14 cellular contexts compared by ENCODE assay signal in genomic region chr16:23398987-23399805, GRCh38. TPM values are rescaled to one million over a fixed set of nuclear protein-coding genes. Genes with fewer than 3 reads are reported as not detected.
DNase-seq lines count a peak whose midpoint lies in the region; TF ChIP-seq lines count a peak whose summit lies in the region.
"Had no signal": no experiment of that assay in that cellular context is flagged by ENCODE, and none has a peak within 500 bp of the region (broad histone marks: within the 10 kb centered on the region; RNA-seq: fewer than 3 reads in every experiment).

No MANE protein-coding gene starts in this region.

- H3K23ac ChIP-seq in neuronal stem cell (ENCODE audit: low read depth, low read length, poor library complexity): no peak overlapping the region

- H3K79me1 ChIP-seq in neuronal stem cell (ENCODE audit: low read depth, low read length): no peaks in the 10 kb centered on the region

- DNase-seq in G401 (ENCODE audit: low spot score) (peak; percentile 77), astrocyte of the spinal cord (ENCODE audit: low read depth, low spot score) (peak; percentile 45), iPS DF 19.7 (ENCODE audit: low read depth, low spot score) (peak; percentile 78), neuronal stem cell (ENCODE audit: low spot score) (peak; percentile 59), cerebellum (ENCODE audit: low spot score) (no peak), DMS153 treated with DMSO at 0.1 percent for 48 hours (lab: John Stamatoyannopoulos, UW; ENCODE audit: unreplicated experiment) (no peak), HPDE6-E6E7 (ENCODE audit: extremely low spot score) (no peak)
- DNase-seq in stimulated activated CD4-positive, alpha-beta T cell treated with anti-CD3 and anti-CD28 coated beads, Interleukin-4, amount 100 ng/mL, for 4 hours: no peak
- DNase-seq: activated CD4-positive, alpha-beta T cell treated with anti-CD3 and anti-CD28 coated beads, Interleukin-2, amount 50 U/mL, for 48 hours; Calu3; NCI-H1417; NCI-H526; stimulated activated CD4-positive, alpha-beta T cell treated with anti-CD3 and anti-CD28 coated beads, Interleukin-2, amount 100 ng/mL, for 24 hours had no signal

- H3K27ac ChIP-seq in neuronal stem cell (replicated peaks; ENCODE audit: low read length): peak overlapping the region; percentile 31
- H3K27ac ChIP-seq: vagina had no signal

- H2BK12ac ChIP-seq in neuronal stem cell (ENCODE audit: low read length): no peak overlapping the region

- peak overlapping the region; percentile 37 for H3K4me2 ChIP-seq in neuronal stem cell (ENCODE audit: insufficient read depth, low read length, poor library complexity, severe bottlenecking)

- H4K8ac ChIP-seq in neuronal stem cell (ENCODE audit: low read depth, low read length): no peak overlapping the region

- no peak overlapping the region for H2BK15ac ChIP-seq in neuronal stem cell (ENCODE audit: low read length)

- no peak overlapping the region for H3K4ac ChIP-seq in neuronal stem cell (ENCODE audit: low read length)

- H2BK5ac ChIP-seq in neuronal stem cell (ENCODE audit: low read length): peak overlapping the region; percentile 20

- TF ChIP-seq CTCF in astrocyte of the spinal cord (IDR thresholded peaks at IDR 0.05; ENCODE audit: low read depth, low read length): peak; percentile 20

- H3K14ac ChIP-seq in neuronal stem cell (ENCODE audit: low read length): no peak overlapping the region

- H2AFZ ChIP-seq in neuronal stem cell (ENCODE audit: low read length): peak overlapping the region; percentile 81

- no peaks in the 10 kb centered on the region for H3K9me3 ChIP-seq in neuronal stem cell (replicated peaks in 1 of 2; ENCODE audit: control insufficient read depth in 2 of 2, insufficient read depth in 1 of 2, low read depth in 1 of 2, low read length in 2 of 2)
- H3K9me3 ChIP-seq: vagina had no signal

- no CpG with 5 or more reads among the region's 17 CpGs for whole genome bisulfite sequencing in neuronal stem cell (ENCODE audit: extremely low coverage in 2 of 2, insufficient read length in 2 of 2, insufficient replicate concordance in 1 of 2), 2 donors

- no peak overlapping the region for H4K91ac ChIP-seq in neuronal stem cell (ENCODE audit: low read depth, low read length, poor library complexity)

- no peaks in the 10 kb centered on the region for H3K27me3 ChIP-seq in neuronal stem cell (ENCODE audit: control insufficient read depth in 3 of 3, insufficient read depth in 3 of 3, low read depth in 1 of 3, low read length in 3 of 3)
- H3K27me3 ChIP-seq: vagina had no signal

- peaks cover 4 to 63% of the 10 kb centered on the region in 2 donors for H3K36me3 ChIP-seq in neuronal stem cell (replicated peaks in 1 of 2; ENCODE audit: control insufficient read depth in 2 of 2, insufficient read depth in 2 of 2, low read length in 2 of 2)

- no peak overlapping the region for H2BK120ac ChIP-seq in neuronal stem cell (ENCODE audit: low read depth, low read length)

- H3K4me3 ChIP-seq in astrocyte of the spinal cord (ENCODE audit: low read depth, low read length) (no peak overlapping the region), neuronal stem cell (ENCODE audit: low read length in 2 of 2) (no peak overlapping the region)
- H3K4me3 ChIP-seq: vagina had no signal

- peak overlapping the region; percentile 12 for H3K18ac ChIP-seq in neuronal stem cell (ENCODE audit: low read length)

- no peak overlapping the region for H3K9ac ChIP-seq in neuronal stem cell (ENCODE audit: low read depth, low read length, poor library complexity)

- no peak overlapping the region for H2AK5ac ChIP-seq in neuronal stem cell (ENCODE audit: low read depth, low read length)

- H3K4me1 ChIP-seq in neuronal stem cell (ENCODE audit: control insufficient read depth in 2 of 2, insufficient read depth in 1 of 2, low read depth in 1 of 2, low read length in 2 of 2): peaks cover 11 to 16% of the 10 kb centered on the region in 2 donors
- H3K4me1 ChIP-seq: vagina had no signal

- in situ Hi-C loops in G401 (cut with HindIII; ENCODE audit: low sequenced_read_pairs): no loop called here
- in situ Hi-C loops in astrocyte of the spinal cord (cut with HindIII; ENCODE audit: low sequenced_read_pairs): no loop called here

RNA-seq across cellular contexts. Expression of gene COG7, which starts 53.8 kb away (rescaled TPM):
- total RNA-seq in G401 (2014; rRNA removed; shearing (Covaris generic)): 13.3 and 16.4 TPM in 2 replicates
- 15.5 TPM for polyA plus RNA-seq in neuronal stem cell (2013, experiment 1 of 2)
- polyA plus RNA-seq in neuronal stem cell (2013, experiment 2 of 2): 15.7 TPM
- total RNA-seq in cerebellum: 26.0 TPM

Comparison
In these comparisons a context has a peak if more than half of its experiments do, and no peak if none do; other contexts are left out.
1. DNase-seq: peak in G401 (single experiment), astrocyte of the spinal cord (single experiment), iPS DF 19.7 (single experiment) and neuronal stem cell (single experiment); none in cerebellum (single experiment), DMS153 treated with DMSO at 0.1 percent for 48 hours (single experiment), HPDE6-E6E7 (single experiment) and stimulated activated CD4-positive, alpha-beta T cell treated with anti-CD3 and anti-CD28 coated beads, Interleukin-4, amount 100 ng/mL, for 4 hours (0 of 2).